ENCODE assay signal across 8 cellular contexts in genomic region chr17:17877548-17878358, GRCh38. TPM values are rescaled to one million over a fixed set of nuclear protein-coding genes. Genes with fewer than 3 reads are reported as not detected.
DNase-seq lines count a peak whose midpoint lies in the region; ATAC-seq and TF ChIP-seq lines count a peak whose summit lies in the region.

No MANE protein-coding gene starts in this region.

- no peaks in the 10 kb centered on the region for H3K4me1 Mint-ChIP-seq in activated T-cell treated with anti-CD3 and anti-CD28 coated beads, Interleukin-2, amount 50 U/mL, for 24 hours (ENCODE audit: low read depth)

- peaks cover 59% of the 10 kb centered on the region for H3K36me3 Mint-ChIP-seq in activated T-cell treated with anti-CD3 and anti-CD28 coated beads, Interleukin-2, amount 50 U/mL, for 24 hours (ENCODE audit: low read depth)

- no peak overlapping the region for H3K4me3 Mint-ChIP-seq in activated T-cell treated with anti-CD3 and anti-CD28 coated beads, Interleukin-2, amount 50 U/mL, for 24 hours

- H3K9me3 Mint-ChIP-seq in activated T-cell treated with anti-CD3 and anti-CD28 coated beads, Interleukin-2, amount 50 U/mL, for 24 hours: no peaks in the 10 kb centered on the region

- H3K4me3 ChIP-seq in Peyer's patch (no peak overlapping the region), foreskin fibroblast (ENCODE audit: low read depth in 1 of 2, low read length in 2 of 2) (no peak overlapping the region)

- peak; percentile 70 for DNase-seq in AG08396 (ENCODE audit: low spot score)
- peak in 2 of 3 donors; percentile 23 to 53 for DNase-seq in Peyer's patch
- DNase-seq in foreskin fibroblast: peak; percentile 70 to 87
- peak; percentile 42 for DNase-seq in occipital lobe (lab: John Stamatoyannopoulos, UW)
- DNase-seq in activated T-cell treated with anti-CD3 and anti-CD28 coated beads, Interleukin-2, amount 50 U/mL, for 24 hours: no peak

- H3K36me3 ChIP-seq in Peyer's patch: peaks cover 0 to 63% (median 5%) of the 10 kb centered on the region in 3 donors

- ATAC-seq in GM21619 (IDR thresholded peaks at IDR 0.05; ENCODE audit: unreplicated experiment): no peak
- no peak for ATAC-seq in HG03045 (IDR thresholded peaks at IDR 0.05; ENCODE audit: unreplicated experiment)
- no peak for ATAC-seq in HG03280 (IDR thresholded peaks at IDR 0.05; ENCODE audit: unreplicated experiment)

- peak overlapping the region; percentile 49 to 84 (median 61) for H3K27ac ChIP-seq in Peyer's patch

- no peaks in the 10 kb centered on the region for H3K9me3 ChIP-seq in Peyer's patch

- H3K4me1 ChIP-seq in Peyer's patch: peaks cover 0 to 31% (median 0%) of the 10 kb centered on the region in 4 donors

- no peaks in the 10 kb centered on the region for H3K27me3 ChIP-seq in Peyer's patch

- no peak for TF ChIP-seq CTCF in Peyer's patch (IDR thresholded peaks at IDR 0.05)
- peak; percentile 10 for TF ChIP-seq CTCF in foreskin fibroblast (IDR thresholded peaks at IDR 0.05; ENCODE audit: low read depth, low read length)

- no peak for TF ChIP-seq POLR2A in Peyer's patch (IDR thresholded peaks at IDR 0.05)

- H3K27me3 Mint-ChIP-seq in activated T-cell treated with anti-CD3 and anti-CD28 coated beads, Interleukin-2, amount 50 U/mL, for 24 hours: no peaks in the 10 kb centered on the region

- no peak overlapping the region for H3K27ac Mint-ChIP-seq in activated T-cell treated with anti-CD3 and anti-CD28 coated beads, Interleukin-2, amount 50 U/mL, for 24 hours

RNA-seq across cellular contexts. Expression of gene SREBF1, which starts 41.0 kb away (rescaled TPM):
- 100 to 1,000 TPM; 118 to 226 (median 185) TPM for total RNA-seq in Peyer's patch
- total RNA-seq in occipital lobe: 12.6 TPM
